ENCODE assay signal across 16 cellular contexts in genomic region chr15:80932989-80933388, GRCh38. TPM values are rescaled to one million over a fixed set of nuclear protein-coding genes. Genes with fewer than 3 reads are reported as not detected.
DNase-seq lines count a peak whose midpoint lies in the region; ATAC-seq and TF ChIP-seq lines count a peak whose summit lies in the region.
"Had no signal": no experiment of that assay in that cellular context is flagged by ENCODE, and none has a peak within 500 bp of the region (broad histone marks: within the 10 kb centered on the region; RNA-seq: fewer than 3 reads in every experiment).

No MANE protein-coding gene starts in this region.

- no peaks in the 10 kb centered on the region for H3K9me3 Mint-ChIP-seq in osteocyte (ENCODE audit: unreplicated experiment)
- H3K9me3 Mint-ChIP-seq: stimulated activated naive B cell treated with anti-CD40 and anti-IgM and Interleukin-4, amounts not matched to agents 10 μg/mL and 1 μg/mL and 100 μg/mL, for 72 hours; WTC11 had no signal

- peak overlapping the region; percentile 52 for H3K27ac Mint-ChIP-seq in osteocyte (ENCODE audit: unreplicated experiment)
- H3K27ac Mint-ChIP-seq: stimulated activated naive B cell treated with anti-CD40 and anti-IgM and Interleukin-4, amounts not matched to agents 10 μg/mL and 1 μg/mL and 100 μg/mL, for 72 hours; WTC11 had no signal

- 50 to 52% methylated on average over 15 of the region's 15 CpGs for WGBS in heart right ventricle, 2 donors
- WGBS in tibial nerve, 2 donors: 39 to 46% methylated on average over 15 of the region's 15 CpGs

- H3K9me3 ChIP-seq in heart right ventricle: no peaks in the 10 kb centered on the region
- H3K9me3 ChIP-seq in tibial nerve: no peaks in the 10 kb centered on the region
- H3K9me3 ChIP-seq: left lung had no signal

- TF ChIP-seq CTCF in heart right ventricle (IDR thresholded peaks at IDR 0.05) (no peak), osteocyte (IDR thresholded peaks at IDR 0.05) (no peak), tibial nerve (IDR thresholded peaks at IDR 0.05) (no peak)

- H3K36me3 ChIP-seq in heart right ventricle (peaks cover 0 to 6% (median 0%) of the 10 kb centered on the region in 9 donors), tibial nerve (peaks cover 0 to 35% (median 0%) of the 10 kb centered on the region in 3 donors)

- intact Hi-C loops in heart right ventricle (cut with DNase I): no loop called here

- ATAC-seq in heart right ventricle (peak; percentile 56 to 92 (median 76)), HG02970 (IDR thresholded peaks at IDR 0.05; ENCODE audit: low FRiP score, unreplicated experiment) (no peak)
- ATAC-seq: K562; left lung; stimulated activated naive B cell treated with anti-CD40 and anti-IgM and Interleukin-4, amounts not matched to agents 10 μg/mL and 1 μg/mL and 100 μg/mL, for 72 hours; WTC11 had no signal

- TF ChIP-seq EP300 in tibial nerve (IDR thresholded peaks at IDR 0.05): peak in 1 of 2 donors; percentile 18

- DNase-seq in brain pericyte (ENCODE audit: low read depth, low spot score): peak; percentile 41
- DNase-seq in heart right ventricle: peak; percentile 34 to 70
- no peak for DNase-seq in osteocyte (ENCODE audit: extremely low spot score, unreplicated experiment)
- DNase-seq in tibial nerve (ENCODE audit: low spot score in 2 of 2): peak; percentile 21 to 25
- DNase-seq in activated naive CD4-positive, alpha-beta T cell treated with anti-CD3 and anti-CD28 coated beads, Interleukin-2, amount 50 U/mL, for 16 hours: no peak
- no peak for DNase-seq in stimulated activated naive CD4-positive, alpha-beta T cell treated with Interleukin-2 at 50 U/mL for 16 hours (lab: John Stamatoyannopoulos, UW)
- DNase-seq: activated CD8-positive, alpha-beta memory T cell treated with anti-CD3 and anti-CD28 coated beads for 24 hours; hippocampal formation; left lung; NCI-H1092 treated with DMSO at 0.1 percent for 48 hours; stimulated activated naive B cell treated with anti-CD40 and anti-IgM and Interleukin-4, amounts not matched to agents 10 μg/mL and 1 μg/mL and 100 μg/mL, for 72 hours; T-helper 1 cell had no signal

- no peak for TF ChIP-seq POLR2A in tibial nerve (IDR thresholded peaks at IDR 0.05)

- H3K4me1 ChIP-seq in heart right ventricle (peaks cover 0 to 31% (median 16%) of the 10 kb centered on the region in 9 donors), tibial nerve (peaks cover 0 to 25% (median 0%) of the 10 kb centered on the region in 4 donors)
- H3K4me1 ChIP-seq: left lung had no signal

- no peak overlapping the region for H3K4me3 Mint-ChIP-seq in osteocyte (ENCODE audit: unreplicated experiment)
- H3K4me3 Mint-ChIP-seq: stimulated activated naive B cell treated with anti-CD40 and anti-IgM and Interleukin-4, amounts not matched to agents 10 μg/mL and 1 μg/mL and 100 μg/mL, for 72 hours; WTC11 had no signal

- H3K4me3 ChIP-seq in heart right ventricle (no peak overlapping the region), tibial nerve (no peak overlapping the region)
- H3K4me3 ChIP-seq: K562, left lung, skin epidermis had no signal

- H3K27me3 ChIP-seq in heart right ventricle (no peaks in the 10 kb centered on the region), tibial nerve (no peaks in the 10 kb centered on the region)
- H3K27me3 ChIP-seq: left lung had no signal

- no peaks in the 10 kb centered on the region for H3K27me3 Mint-ChIP-seq in osteocyte (ENCODE audit: unreplicated experiment)
- H3K27me3 Mint-ChIP-seq: stimulated activated naive B cell treated with anti-CD40 and anti-IgM and Interleukin-4, amounts not matched to agents 10 μg/mL and 1 μg/mL and 100 μg/mL, for 72 hours had no signal

- H3K36me3 Mint-ChIP-seq in osteocyte (ENCODE audit: unreplicated experiment): peaks cover 93% of the 10 kb centered on the region

- H3K4me1 Mint-ChIP-seq in osteocyte (ENCODE audit: unreplicated experiment): peaks cover 11% of the 10 kb centered on the region

- peak overlapping the region in 6 of 10 donors; percentile 31 to 50 (median 37) for H3K27ac ChIP-seq in heart right ventricle
- peak overlapping the region in 2 of 4 donors; percentile 10 to 28 for H3K27ac ChIP-seq in tibial nerve
- H3K27ac ChIP-seq: left lung had no signal

RNA-seq across cellular contexts. Expression of gene MESD, which starts 56.6 kb away (rescaled TPM):
- total RNA-seq in heart right ventricle (10 to 100 TPM; 11.1 to 17.6 (median 15.2) TPM), osteocyte (25.3 and 26.3 TPM in 2 replicates), tibial nerve (10 to 100 TPM; 21.2 to 43.8 (median 35.1) TPM)
- 10 to 100 TPM; 13.4 TPM for polyA plus RNA-seq in heart right ventricle

Comparison
In these comparisons a context has a peak if more than half of its experiments do, and no peak if none do; other contexts are left out.
1. DNase-seq: peak in brain pericyte (single experiment), heart right ventricle (2 of 2) and tibial nerve (2 of 2); none in osteocyte (single experiment), activated naive CD4-positive, alpha-beta T cell treated with anti-CD3 and anti-CD28 coated beads, Interleukin-2, amount 50 U/mL, for 16 hours (single experiment) and stimulated activated naive CD4-positive, alpha-beta T cell treated with Interleukin-2 at 50 U/mL for 16 hours (single experiment).